In the genomic region with DNA sequence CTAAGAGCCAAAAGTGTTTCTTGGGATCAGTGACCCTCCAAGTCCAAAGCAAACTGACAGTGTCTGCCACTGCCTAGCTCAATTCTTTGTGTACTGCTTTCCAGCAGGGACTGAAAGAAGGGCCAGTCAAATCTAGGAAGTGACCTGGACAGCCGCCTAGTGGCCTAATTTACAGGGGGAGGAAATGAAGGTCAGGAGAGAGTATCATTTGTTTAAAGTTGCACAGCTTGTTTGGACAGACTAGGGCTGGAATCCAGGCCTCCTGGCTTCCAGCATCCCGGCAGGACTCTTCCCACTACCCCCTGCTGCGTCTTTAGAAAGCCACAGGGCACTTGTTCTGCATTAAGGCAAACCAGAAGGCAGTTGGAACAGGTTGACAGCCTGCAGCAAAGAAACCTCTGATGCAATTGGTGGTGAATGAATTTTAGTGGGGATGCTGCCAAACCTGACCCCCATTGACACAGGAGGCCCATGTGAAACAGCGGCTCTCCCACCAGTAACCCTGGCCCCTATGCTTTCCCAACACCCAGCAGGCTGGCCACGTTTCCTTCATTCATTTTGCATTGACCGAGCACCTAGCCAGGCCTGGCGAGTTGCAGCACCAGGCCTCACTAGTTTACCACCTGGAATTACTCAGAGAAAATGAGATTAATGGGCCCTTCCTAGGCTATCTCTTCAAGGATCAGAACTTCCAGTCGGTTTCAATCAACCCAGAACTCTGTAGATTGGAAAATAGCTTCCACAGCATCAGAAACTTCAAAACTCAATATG, we compare ENCODE assay signal across 9 cellular contexts. TPM values are rescaled to one million over a fixed set of nuclear protein-coding genes. Genes with fewer than 3 reads are reported as not detected.
DNase-seq lines count a peak whose midpoint lies in the region; ATAC-seq and TF ChIP-seq lines count a peak whose summit lies in the region.
"Had no signal": no experiment of that assay in that cellular context is flagged by ENCODE, and none has a peak within 500 bp of the region (broad histone marks: within the 10 kb centered on the region; RNA-seq: fewer than 3 reads in every experiment).

No MANE protein-coding gene starts in this region.

- H3K4me3 ChIP-seq in BE2C (ENCODE audit: low read depth, low read length): no peak overlapping the region

- peaks cover 1% of the 10 kb centered on the region for H3K27me3 Mint-ChIP-seq in endothelial cell (ENCODE audit: unreplicated experiment)
- H3K27me3 Mint-ChIP-seq in nephron (ENCODE audit: low read depth): peaks cover 16% of the 10 kb centered on the region

- ATAC-seq in GM21528 (IDR thresholded peaks at IDR 0.05; ENCODE audit: low FRiP score, unreplicated experiment) (no peak), GM21576 (IDR thresholded peaks at IDR 0.05; ENCODE audit: unreplicated experiment) (no peak), HG03460 (IDR thresholded peaks at IDR 0.05; ENCODE audit: unreplicated experiment) (no peak)
- ATAC-seq: activated T-cell treated with anti-CD3 and anti-CD28 coated beads, Interleukin-2, amount 50 U/mL, for 4 hours had no signal

- no peaks in the 10 kb centered on the region for H3K9me3 ChIP-seq in BE2C

- peaks cover 17% of the 10 kb centered on the region for H3K4me1 Mint-ChIP-seq in endothelial cell (ENCODE audit: unreplicated experiment)
- peaks cover 33% of the 10 kb centered on the region for H3K4me1 Mint-ChIP-seq in nephron

- H3K27me3 ChIP-seq in BE2C: no peaks in the 10 kb centered on the region

- peak; percentile 45 for TF ChIP-seq CTCF in BE2C (IDR thresholded peaks at IDR 0.05; ENCODE audit: low read depth, low read length)
- TF ChIP-seq CTCF in endothelial cell (IDR thresholded peaks at IDR 0.05; ENCODE audit: unreplicated experiment): no peak
- peak in 1 of 3 experiments; percentile 31 for TF ChIP-seq CTCF in nephron (IDR thresholded peaks at IDR 0.05; ENCODE audit: unreplicated experiment in 3 of 3)

- DNase-seq in BE2C (peak; percentile 42), NCI-H2107 (lab: John Stamatoyannopoulos, UW) (peak; percentile 91), endothelial cell (ENCODE audit: low spot score) (peak; percentile 23), HT-29 (ENCODE audit: low spot score) (no peak)
- DNase-seq: activated T-cell treated with anti-CD3 and anti-CD28 coated beads, Interleukin-2, amount 50 U/mL, for 4 hours had no signal

- H3K36me3 ChIP-seq in BE2C: no peaks in the 10 kb centered on the region

- peaks cover 14% of the 10 kb centered on the region for H3K4me1 ChIP-seq in BE2C

- H3K4me3 Mint-ChIP-seq in endothelial cell (ENCODE audit: unreplicated experiment): no peak overlapping the region
- no peak overlapping the region for H3K4me3 Mint-ChIP-seq in nephron
- H3K4me3 Mint-ChIP-seq: activated T-cell treated with anti-CD3 and anti-CD28 coated beads, Interleukin-2, amount 50 U/mL, for 4 hours had no signal

- H3K36me3 Mint-ChIP-seq in endothelial cell (ENCODE audit: low read depth, unreplicated experiment) (no peaks in the 10 kb centered on the region), nephron (ENCODE audit: low read depth) (no peaks in the 10 kb centered on the region)

- H3K9me3 Mint-ChIP-seq in endothelial cell (ENCODE audit: unreplicated experiment) (no peaks in the 10 kb centered on the region), nephron (no peaks in the 10 kb centered on the region)
- H3K9me3 Mint-ChIP-seq: activated T-cell treated with anti-CD3 and anti-CD28 coated beads, Interleukin-2, amount 50 U/mL, for 4 hours had no signal

- H3K27ac Mint-ChIP-seq in endothelial cell (ENCODE audit: unreplicated experiment) (no peak overlapping the region), nephron (peak overlapping the region; percentile 39 to 84 (median 68))

RNA-seq across cellular contexts. Expression of a gene that starts 28.2 kb away (rescaled TPM):
- 5.4 TPM for polyA plus RNA-seq in BE2C (2012; ENCODE audit: insufficient read depth, insufficient read length, low read depth)
- 2.8 TPM for total RNA-seq in endothelial cell (ENCODE audit: unreplicated experiment)
- total RNA-seq in HT-29 (2014; rRNA removed; shearing (Covaris generic)): not detected in 2 replicates
